25 cellular contexts compared by ENCODE assay signal in the genomic region with DNA sequence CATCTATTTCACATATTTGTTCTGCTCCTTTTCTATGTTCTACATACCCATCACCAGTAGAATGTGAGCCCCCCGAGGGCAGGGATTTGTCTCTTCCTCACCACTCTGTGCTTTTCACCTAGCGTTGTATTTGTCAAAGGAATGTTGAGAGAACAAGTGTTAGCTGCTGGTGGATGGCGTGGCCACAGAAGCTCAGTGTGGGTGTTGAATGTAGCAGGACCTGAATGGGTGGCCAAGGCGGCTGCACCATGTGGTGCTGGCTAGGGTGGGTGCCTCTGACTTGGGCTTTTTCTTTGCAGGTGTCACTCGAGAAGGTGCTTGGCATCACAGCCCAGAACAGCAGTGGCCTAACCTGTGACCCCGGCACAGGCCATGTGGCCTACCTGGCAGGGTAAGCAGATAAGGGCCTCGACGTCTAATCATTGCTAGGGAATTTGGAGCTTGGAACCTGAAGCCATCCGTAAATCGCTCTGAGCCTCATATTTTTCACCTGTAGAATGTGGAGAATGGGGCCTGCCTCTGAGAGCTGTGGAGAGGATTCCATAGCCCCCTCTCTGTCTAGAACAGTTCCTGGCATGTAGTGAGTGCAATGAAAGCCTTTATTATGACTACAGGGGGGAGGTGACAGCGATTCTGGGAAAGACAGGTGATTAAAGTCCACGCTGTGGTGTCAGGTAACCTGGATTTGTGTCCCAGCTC. TPM values are rescaled to one million over a fixed set of nuclear protein-coding genes. Genes with fewer than 3 reads are reported as not detected.
DNase-seq lines count a peak whose midpoint lies in the region; ATAC-seq and TF ChIP-seq lines count a peak whose summit lies in the region.
"Had no signal": no experiment of that assay in that cellular context is flagged by ENCODE, and none has a peak within 500 bp of the region (broad histone marks: within the 10 kb centered on the region; RNA-seq: fewer than 3 reads in every experiment).

No MANE protein-coding gene starts in this region.

- POLR2A ChIA-PET in activated CD4-positive, alpha-beta T cell treated with anti-CD3 and anti-CD28 coated beads, Interleukin-2, amount 10 ng/mL, durations not matched to agents 7 days and 5 days (lab: Charles Lee), result no interaction called here

- TF ChIP-seq RAD21 in liver (IDR thresholded peaks at IDR 0.05), result no peak

- no peak overlapping the region for H3K9ac ChIP-seq in liver (ENCODE audit: low read depth in 1 of 2, low read length in 2 of 2)

- no peaks in the 10 kb centered on the region for H3K9me3 Mint-ChIP-seq in activated CD4-positive, alpha-beta T cell treated with anti-CD3 and anti-CD28 coated beads, Interleukin-2, amount 10 ng/mL, durations not matched to agents 7 days and 5 days
- no peaks in the 10 kb centered on the region for H3K9me3 Mint-ChIP-seq in type B pancreatic cell
- H3K9me3 Mint-ChIP-seq: activated CD4-positive, alpha-beta memory T cell treated with anti-CD3 and anti-CD28 coated beads, Interleukin-2, amount 10 ng/mL, durations not matched to agents 7 days and 5 days had no signal

- no peak overlapping the region for H3K4me3 Mint-ChIP-seq in activated CD4-positive, alpha-beta T cell treated with anti-CD3 and anti-CD28 coated beads, Interleukin-2, amount 10 ng/mL, durations not matched to agents 7 days and 5 days
- H3K4me3 Mint-ChIP-seq in T-helper 17 cell (no peak overlapping the region), type B pancreatic cell (peak overlapping the region; percentile 9)
- H3K4me3 Mint-ChIP-seq: activated CD4-positive, alpha-beta memory T cell treated with anti-CD3 and anti-CD28 coated beads, Interleukin-2, amount 10 ng/mL, durations not matched to agents 7 days and 5 days had no signal

- H3K4me3 ChIP-seq in liver (ENCODE audit: low read depth in 1 of 3, low read length in 3 of 3), result no peak overlapping the region
- H3K4me3 ChIP-seq: heart right ventricle had no signal

- H3K27me3 Mint-ChIP-seq in activated CD4-positive, alpha-beta T cell treated with anti-CD3 and anti-CD28 coated beads, Interleukin-2, amount 10 ng/mL, durations not matched to agents 7 days and 5 days, result no peaks in the 10 kb centered on the region
- H3K27me3 Mint-ChIP-seq in T-helper 17 cell (no peaks in the 10 kb centered on the region), type B pancreatic cell (no peaks in the 10 kb centered on the region)
- H3K27me3 Mint-ChIP-seq: activated CD4-positive, alpha-beta memory T cell treated with anti-CD3 and anti-CD28 coated beads, Interleukin-2, amount 10 ng/mL, durations not matched to agents 7 days and 5 days had no signal

- H3K36me3 Mint-ChIP-seq in activated CD4-positive, alpha-beta T cell treated with anti-CD3 and anti-CD28 coated beads, Interleukin-2, amount 10 ng/mL, durations not matched to agents 7 days and 5 days (ENCODE audit: low read depth), result peaks cover 39% of the 10 kb centered on the region
- H3K36me3 Mint-ChIP-seq in T-helper 17 cell (ENCODE audit: low read depth) (no peaks in the 10 kb centered on the region), type B pancreatic cell (no peaks in the 10 kb centered on the region)

- ATAC-seq in T-helper 17 cell, result no peak
- no peak for ATAC-seq in HG03097 (IDR thresholded peaks at IDR 0.05; ENCODE audit: low FRiP score, unreplicated experiment)
- ATAC-seq: heart right ventricle had no signal

- peaks cover 3 to 25% (median 20%) of the 10 kb centered on the region in 4 donors for H3K4me1 ChIP-seq in liver (ENCODE audit: control insufficient read depth in 4 of 4, insufficient read depth in 4 of 4, low read length in 3 of 4)
- H3K4me1 ChIP-seq: BE2C had no signal

- peaks cover 30% of the 10 kb centered on the region for H3K4me1 Mint-ChIP-seq in activated CD4-positive, alpha-beta T cell treated with anti-CD3 and anti-CD28 coated beads, Interleukin-2, amount 10 ng/mL, durations not matched to agents 7 days and 5 days
- peaks cover 15% of the 10 kb centered on the region for H3K4me1 Mint-ChIP-seq in T-helper 17 cell
- peaks cover 8% of the 10 kb centered on the region for H3K4me1 Mint-ChIP-seq in type B pancreatic cell (ENCODE audit: unreplicated experiment)

- TF ChIP-seq CTCF in liver (IDR thresholded peaks at IDR 0.05; ENCODE audit: low read depth, low read length, missing input control) (no peak), type B pancreatic cell (conservative IDR thresholded peaks at IDR 0.05) (no peak)

- H3K27ac Mint-ChIP-seq in activated CD4-positive, alpha-beta T cell treated with anti-CD3 and anti-CD28 coated beads, Interleukin-2, amount 10 ng/mL, durations not matched to agents 7 days and 5 days, result peak overlapping the region; percentile 25
- H3K27ac Mint-ChIP-seq in T-helper 17 cell (peak overlapping the region; percentile 34), type B pancreatic cell (no peak overlapping the region)
- H3K27ac Mint-ChIP-seq: activated CD4-positive, alpha-beta memory T cell treated with anti-CD3 and anti-CD28 coated beads, Interleukin-2, amount 10 ng/mL, durations not matched to agents 7 days and 5 days had no signal

- no peak for DNase-seq in activated CD4-positive, alpha-beta T cell treated with anti-CD3 and anti-CD28 coated beads, Interleukin-2, amount 10 ng/mL, durations not matched to agents 7 days and 5 days
- DNase-seq in activated CD4-positive, alpha-beta T cell treated with anti-CD3 and anti-CD28 coated beads for 4 hours, result no peak
- DNase-seq in T-helper 17 cell, result no peak
- no peak for DNase-seq in type B pancreatic cell (ENCODE audit: extremely low spot score, unreplicated experiment)
- DNase-seq in NCI-H2227 treated with DMSO at 0.1 percent for 48 hours (lab: John Stamatoyannopoulos, UW), result no peak
- DNase-seq in SW 1271 (lab: John Stamatoyannopoulos, UW), result no peak
- DNase-seq: activated CD4-positive, alpha-beta memory T cell treated with anti-CD3 and anti-CD28 coated beads, Interleukin-2, amount 10 ng/mL, durations not matched to agents 7 days and 5 days; activated gamma-delta T cell treated with Interleukin-2 at 50 U/mL for 16 hours; activated T-cell treated with anti-CD3 and anti-CD28 coated beads for 4 hours; BE2C; COR-L47; effector CD4-positive, alpha-beta T cell; erythroblast; foreskin fibroblast; H7; heart right ventricle; Kasumi-1; mesenchymal stem cell; NCI-H1694 treated with DMSO at 0.1 percent for 48 hours; NCI-H446 treated with DMSO at 0.1 percent for 48 hours; SHP77 had no signal

- H3K27me3 ChIP-seq in liver (ENCODE audit: control insufficient read depth in 4 of 4, insufficient read depth in 4 of 4, low read length in 3 of 4), result no peaks in the 10 kb centered on the region
- H3K27me3 ChIP-seq: BE2C, heart right ventricle had no signal

- H3K36me3 ChIP-seq in liver (ENCODE audit: control insufficient read depth in 4 of 4, insufficient read depth in 3 of 4, low read depth in 1 of 4, low read length in 3 of 4), result no peaks in the 10 kb centered on the region

- CTCF ChIA-PET in activated CD4-positive, alpha-beta T cell treated with anti-CD3 and anti-CD28 coated beads, Interleukin-2, amount 10 ng/mL, durations not matched to agents 7 days and 5 days (lab: Charles Lee), result no interaction called here

- H3K9me3 ChIP-seq in T-helper 17 cell (ENCODE audit: control insufficient read depth, low read length, poor library complexity, severe bottlenecking) (no peaks in the 10 kb centered on the region), liver (ENCODE audit: control insufficient read depth in 4 of 4, low read length in 3 of 4) (no peaks in the 10 kb centered on the region)
- H3K9me3 ChIP-seq: BE2C, heart right ventricle had no signal

- 59% methylated on average over 12 of the region's 12 CpGs for WGBS in liver

- peak overlapping the region; percentile 33 to 69 for H3K27ac ChIP-seq in liver (ENCODE audit: low read depth in 1 of 2, low read length in 2 of 2)
- H3K27ac ChIP-seq: heart right ventricle had no signal

TF ChIP-seq in liver, 16 proteins besides CTCF, POLR2A, EP300 and RAD21 (continues in another document):
- no peak for TF ChIP-seq JUND (IDR thresholded peaks at IDR 0.05)
- TF ChIP-seq HNF4G (IDR thresholded peaks at IDR 0.05), result peak; percentile 17

RNA-seq across cellular contexts. Expression of gene WDR62, which starts 3.9 kb away (rescaled TPM):
- 10 to 100 TPM; 33.4 to 37.1 TPM for total RNA-seq in activated CD4-positive, alpha-beta T cell treated with anti-CD3 and anti-CD28 coated beads, Interleukin-2, amount 10 ng/mL, durations not matched to agents 7 days and 5 days
- total RNA-seq in T-helper 17 cell (1 to 10 TPM; 2.2 to 3.8 TPM), liver (1 to 10 TPM in 1 of 2 donors, under 1 TPM in 1; 0.59 to 6.6 TPM), type B pancreatic cell (ENCODE audit: low replicate concordance) (3.3 and 12.5 TPM in 2 replicates)
- polyA plus RNA-seq in liver, result under 1 TPM; 0.26 to 0.83 TPM

RNA-seq across cellular contexts. Expression of gene THAP8, which starts 4.5 kb away (rescaled TPM):
- total RNA-seq in activated CD4-positive, alpha-beta T cell treated with anti-CD3 and anti-CD28 coated beads, Interleukin-2, amount 10 ng/mL, durations not matched to agents 7 days and 5 days, result 1 to 10 TPM; 6.1 to 7.0 TPM
- total RNA-seq in T-helper 17 cell (1 to 10 TPM in 1 of 2 donors, under 1 TPM in 1; 0.60 to 1.8 TPM), liver (1 to 10 TPM; 1.8 to 2.3 TPM), type B pancreatic cell (ENCODE audit: low replicate concordance) (4.9 and 6.4 TPM in 2 replicates)
- 1 to 10 TPM; 4.2 to 4.4 TPM for polyA plus RNA-seq in liver

RNA-seq across cellular contexts. Expression of gene CLIP3, which starts 26.0 kb away (rescaled TPM):
- total RNA-seq in activated CD4-positive, alpha-beta T cell treated with anti-CD3 and anti-CD28 coated beads, Interleukin-2, amount 10 ng/mL, durations not matched to agents 7 days and 5 days, result 1 to 10 TPM in 1 of 2 experiments, under 1 TPM in 1; 0.75 to 1.4 TPM
- total RNA-seq in T-helper 17 cell (1 to 10 TPM; 3.8 TPM), liver (1 to 10 TPM in 1 of 2 donors, under 1 TPM in 1; 0.59 to 1.5 TPM), type B pancreatic cell (ENCODE audit: low replicate concordance) (5.6 and 51.1 TPM in 2 replicates)
- polyA plus RNA-seq in liver, result under 1 TPM; 0.78 to 0.82 TPM

RNA-seq across cellular contexts. Expression of gene ALKBH6, which starts 44.6 kb away (rescaled TPM):
- total RNA-seq in activated CD4-positive, alpha-beta T cell treated with anti-CD3 and anti-CD28 coated beads, Interleukin-2, amount 10 ng/mL, durations not matched to agents 7 days and 5 days, result 10 to 100 TPM; 38.2 to 43.0 TPM
- total RNA-seq in T-helper 17 cell (10 to 100 TPM; 33.3 to 34.2 TPM), liver (1 to 10 TPM; 6.3 to 8.3 TPM), type B pancreatic cell (ENCODE audit: low replicate concordance) (17.8 and 24.8 TPM in 2 replicates)
- polyA plus RNA-seq in liver, result 10 to 100 TPM in 1 of 2 donors, 1 to 10 TPM in 1; 9.3 to 11.8 TPM

RNA-seq across cellular contexts. Expression of gene SYNE4, which starts 50.0 kb away (rescaled TPM):
- total RNA-seq in activated CD4-positive, alpha-beta T cell treated with anti-CD3 and anti-CD28 coated beads, Interleukin-2, amount 10 ng/mL, durations not matched to agents 7 days and 5 days, result 1 to 10 TPM; 1.8 to 2.4 TPM
- total RNA-seq in T-helper 17 cell (1 to 10 TPM; 1.8 to 2.0 TPM), liver (1 to 10 TPM; 1.8 to 4.4 TPM), type B pancreatic cell (ENCODE audit: low replicate concordance) (8.7 and 14.5 TPM in 2 replicates)
- 1 to 10 TPM; 4.3 to 5.7 TPM for polyA plus RNA-seq in liver
- total RNA-seq: Daoy, osteocyte had no signal
